In genomic region chr18:4453712-4454547, GRCh38 we compare ENCODE assay signal across 11 cellular contexts. TPM values are rescaled to one million over a fixed set of nuclear protein-coding genes. Genes with fewer than 3 reads are reported as not detected.
A peak's percentile ranks its signal among the peaks of the same experiment; 100 is the strongest.
DNase-seq lines count a peak whose midpoint lies in the region; ATAC-seq and TF ChIP-seq lines count a peak whose summit lies in the region.
"Had no signal": no experiment of that assay in that cellular context is flagged by ENCODE, and none has a peak within 500 bp of the region (broad histone marks: within the 10 kb centered on the region; RNA-seq: fewer than 3 reads in every experiment).

No MANE protein-coding gene starts in this region.

- H3K9me3 Mint-ChIP-seq in neural progenitor cell = no peaks in the 10 kb centered on the region

- peaks cover 17% of the 10 kb centered on the region for H3F3A ChIP-seq in neural progenitor cell (ENCODE audit: low read depth)

- in situ Hi-C loops in HAP-1 (cut with MboI; ENCODE audit: low sequenced_read_pairs) = no loop called here

- H3K27me3 ChIP-seq in A673 (replicated peaks; ENCODE audit: insufficient read depth, low read depth, low read length, poor library complexity) (no peaks in the 10 kb centered on the region), HAP-1 (ENCODE audit: low read depth) (no peaks in the 10 kb centered on the region), neural progenitor cell (no peaks in the 10 kb centered on the region)
- H3K27me3 ChIP-seq: body of pancreas had no signal

- POLR2A ChIA-PET in A673 (lab: Charles Lee; ENCODE audit: low non-redundant PET) = no interaction called here

- peaks cover 35% of the 10 kb centered on the region for H4K20me1 ChIP-seq in neural progenitor cell (ENCODE audit: low read depth)

- CTCF ChIA-PET in A673 (lab: Charles Lee) = no interaction called here

- H3K4me3 ChIP-seq in A673 (ENCODE audit: low read depth, low read length, poor library complexity, severe bottlenecking) (peak overlapping the region; percentile 76), HAP-1 (peak overlapping the region; percentile 73), neural progenitor cell (peak overlapping the region; percentile 82)

- TSS peak; percentile 95 for BruUV-seq in A673 (replicated peaks; lab: Mats Ljungman, UMichigan)

- no peaks in the 10 kb centered on the region for H3K36me3 Mint-ChIP-seq in neural progenitor cell

- H2AFZ ChIP-seq in neural progenitor cell (replicated peaks) = peak overlapping the region; percentile 30

- peak overlapping the region; percentile 92 for H3K4me3 Mint-ChIP-seq in neural progenitor cell
- H3K4me3 Mint-ChIP-seq: CD4-positive, alpha-beta T cell had no signal

- peaks cover 56% of the 10 kb centered on the region for H3K79me2 ChIP-seq in neural progenitor cell (ENCODE audit: low read depth)

- H3K9me3 ChIP-seq in A673 (ENCODE audit: low read depth, low read length, poor library complexity, severe bottlenecking) = no peaks in the 10 kb centered on the region
- no peaks in the 10 kb centered on the region for H3K9me3 ChIP-seq in HAP-1
- H3K9me3 ChIP-seq in neural progenitor cell (ENCODE audit: low read depth) = no peaks in the 10 kb centered on the region
- H3K9me3 ChIP-seq: body of pancreas had no signal

- H3K36me3 ChIP-seq in A673 (ENCODE audit: insufficient read depth, low read length, poor library complexity, severe bottlenecking) (no peaks in the 10 kb centered on the region), HAP-1 (replicated peaks) (no peaks in the 10 kb centered on the region), neural progenitor cell (no peaks in the 10 kb centered on the region)

- TF ChIP-seq CTCF in A673 (conservative IDR thresholded peaks at IDR 0.05; ENCODE audit: low read depth, low read length) (peak; percentile 24; the same call in 1 of the 2 replicates), neural progenitor cell (IDR thresholded peaks at IDR 0.05) (peak; percentile 27)

- H3K4me2 ChIP-seq in neural progenitor cell = peak overlapping the region; percentile 95

- peaks cover 10% of the 10 kb centered on the region for H3K4me1 Mint-ChIP-seq in neural progenitor cell

- H3K27ac Mint-ChIP-seq in neural progenitor cell = no peak overlapping the region
- H3K27ac Mint-ChIP-seq: CD4-positive, alpha-beta T cell had no signal

- H3K27me3 Mint-ChIP-seq in neural progenitor cell (ENCODE audit: insufficient read depth, low read depth) = peaks cover 15% of the 10 kb centered on the region

- peak overlapping the region; percentile 20 for H3K27ac ChIP-seq in A673 (ENCODE audit: low read depth, low read length, poor library complexity, severe bottlenecking)
- H3K27ac ChIP-seq in neural progenitor cell = no peak overlapping the region
- H3K27ac ChIP-seq: body of pancreas had no signal

- intact Hi-C loops in A673 (cut with micrococcal nuclease; ENCODE audit: unreplicated experiment) = loop anchor here (2.0 to 10.0 kb wide), 6 partner anchors 102 to 601 kb away; no protein-coding TSS in a partner anchor

- no peak overlapping the region for H3K9ac ChIP-seq in neural progenitor cell

- H3K4me1 ChIP-seq in A673 (ENCODE audit: insufficient read depth, low read length, poor library complexity, severe bottlenecking) (peaks cover 40% of the 10 kb centered on the region), HAP-1 (peaks cover 20% of the 10 kb centered on the region), neural progenitor cell (peaks cover 34% of the 10 kb centered on the region)

- no peak for ATAC-seq in GM19324 (IDR thresholded peaks at IDR 0.05; ENCODE audit: low FRiP score, unreplicated experiment)
- ATAC-seq in HG02981 (IDR thresholded peaks at IDR 0.05; ENCODE audit: unreplicated experiment) = no peak

- DNase-seq in A673 (ENCODE audit: low spot score) = peak; percentile 60
- DNase-seq in HAP-1 (ENCODE audit: low spot score in 2 of 2) = peak; percentile 40 to 65
- peak; percentile 73 for DNase-seq in ecto neural progenitor cell (ENCODE audit: low spot score)
- DNase-seq in neural progenitor cell (ENCODE audit: low spot score) = peak; percentile 76
- no peak for DNase-seq in kidney tubule cell (ENCODE audit: low spot score)
- no peak for DNase-seq in CD1c-positive myeloid dendritic cell (ENCODE audit: extremely low spot score)
- DNase-seq: CD4-positive, alpha-beta T cell; NCI-H2227 treated with DMSO at 0.1 percent for 48 hours had no signal

RNA-seq across cellular contexts. Expression of gene DLGAP1, which starts 1.2 kb away (rescaled TPM):
- total RNA-seq in A673 (2021) = 131 and 135 TPM in 2 replicates
- 16.9 and 18.5 TPM in 2 replicates for total RNA-seq in neural progenitor cell (ENCODE audit: low replicate concordance)

Comparison
In these comparisons a context has a peak if more than half of its experiments do, and no peak if none do; other contexts are left out.
1. DNase-seq: peak in A673 (single experiment), HAP-1 (2 of 2), ecto neural progenitor cell (single experiment) and neural progenitor cell (single experiment); none in kidney tubule cell (single experiment) and CD1c-positive myeloid dendritic cell (single experiment).
2. Peak in every context shown above with its lines, with median percentiles within 50 percentile points of each other: H3K4me3 ChIP-seq.